Comparison of ENCODE assay signal across 8 cellular contexts in genomic region chr2:128091691-128092050, GRCh38. TPM values are rescaled to one million over a fixed set of nuclear protein-coding genes. Genes with fewer than 3 reads are reported as not detected.
DNase-seq lines count a peak whose midpoint lies in the region; TF ChIP-seq lines count a peak whose summit lies in the region.

No MANE protein-coding gene starts in this region.

- no peaks in the 10 kb centered on the region for H3K9me3 ChIP-seq in HEK293 (ENCODE audit: control insufficient read depth, insufficient read depth, low read depth, low read length)

- no peaks in the 10 kb centered on the region for H3K9me3 Mint-ChIP-seq in progenitor cell of endocrine pancreas (ENCODE audit: low read depth)

- peak overlapping the region; percentile 91 for H3K4me3 Mint-ChIP-seq in progenitor cell of endocrine pancreas (ENCODE audit: low read depth)

- H3K4me1 ChIP-seq in HEK293 (ENCODE audit: control insufficient read depth, insufficient read depth, low read length) = peaks cover 15% of the 10 kb centered on the region; the same call in 1 of the 2 replicates

- no peaks in the 10 kb centered on the region for H3K27me3 Mint-ChIP-seq in progenitor cell of endocrine pancreas

- TF ChIP-seq CTCF in AG10803 (conservative IDR thresholded peaks at IDR 0.05; ENCODE audit: low read length) (no peak), HEK293 (tag by site-specific recombination; IDR thresholded peaks at IDR 0.05) (no peak), WI38 (IDR thresholded peaks at IDR 0.05; ENCODE audit: low read depth, low read length) (no peak), fibroblast of villous mesenchyme (IDR thresholded peaks at IDR 0.05; ENCODE audit: insufficient read depth, low read depth, low read length) (no peak), progenitor cell of endocrine pancreas (IDR thresholded peaks at IDR 0.05; ENCODE audit: unreplicated experiment) (no peak)

- H3K36me3 ChIP-seq in HEK293 (ENCODE audit: control insufficient read depth in 2 of 2, insufficient read depth in 1 of 2, low read length in 2 of 2) = peaks cover 0 to 18% of the 10 kb centered on the region in 2 experiments; a peak in 1 of 3 replicates

- peak overlapping the region; percentile 99 for H3K4me3 ChIP-seq in AG10803 (ENCODE audit: low read length)
- H3K4me3 ChIP-seq in HEK293 (ENCODE audit: low read depth, low read length) = peak overlapping the region; percentile 93
- peak overlapping the region; percentile 99 for H3K4me3 ChIP-seq in WI38 (ENCODE audit: low read depth, low read length)
- H3K4me3 ChIP-seq in fibroblast of villous mesenchyme (ENCODE audit: low read depth, low read length) = peak overlapping the region; percentile 99

- peak overlapping the region; percentile 97 for H3K27ac Mint-ChIP-seq in progenitor cell of endocrine pancreas

- CTCF ChIA-PET in HEK293 (lab: Yijun Ruan, JAX) = interaction anchor here (0.6 to 1.5 kb wide), 4 partner anchors 10 to 42 kb away, joined by 3 to 5 read pairs (median 4); no protein-coding TSS in a partner anchor

- no peaks in the 10 kb centered on the region for H3K36me3 Mint-ChIP-seq in progenitor cell of endocrine pancreas (ENCODE audit: insufficient read depth)

- DNase-seq in AG10803 (ENCODE audit: low read depth) (peak; percentile 6), fibroblast of villous mesenchyme (ENCODE audit: low read depth) (peak; percentile 63), progenitor cell of endocrine pancreas (ENCODE audit: low spot score, unreplicated experiment) (no peak), D341Med (ENCODE audit: low spot score) (no peak), NCI-H82 treated with DMSO at 0.1 percent for 48 hours (lab: John Stamatoyannopoulos, UW; ENCODE audit: unreplicated experiment) (no peak), HT-29 (ENCODE audit: low spot score) (no peak)

- POLR2A ChIA-PET in HEK293 (lab: Yijun Ruan, JAX) = interaction anchor here (0.6 to 1.9 kb wide), 10 partner anchors 11 to 1797 kb away, joined by 3 to 14 read pairs (median 4); partner anchors contain the start of genes AMMECR1L and SAP130

- H3K4me1 Mint-ChIP-seq in progenitor cell of endocrine pancreas (ENCODE audit: low read depth) = peaks cover 11% of the 10 kb centered on the region

- peak overlapping the region; percentile 78 for H3K27ac ChIP-seq in HEK293 (ENCODE audit: extremely low read depth, low read depth, low read length)

TF ChIP-seq in HEK293, 187 proteins besides CTCF, POLR2A, EP300 and RAD21:
- TF ChIP-seq PRDM10 (tag by site-specific recombination; IDR thresholded peaks at IDR 0.05) (peak; percentile 21; the same call in 1 of the 2 replicates), ZNF341 (tag by site-specific recombination; IDR thresholded peaks at IDR 0.05; ENCODE audit: low read depth) (no peak)

RNA-seq across cellular contexts. Expression of gene UGGT1, which starts 0.7 kb away (rescaled TPM):
- total RNA-seq in fibroblast of villous mesenchyme (64.1 and 75.1 TPM in 2 replicates), progenitor cell of endocrine pancreas (53.0 and 60.3 TPM in 2 replicates)
- 25.1 and 27.0 TPM in 2 replicates for total RNA-seq in HT-29 (2014; rRNA removed; shearing (Covaris generic))

Comparison
In these comparisons a context has a peak if more than half of its experiments do, and no peak if none do; other contexts are left out.
1. DNase-seq: peak in AG10803 (single experiment) and fibroblast of villous mesenchyme (single experiment); none in progenitor cell of endocrine pancreas (single experiment), D341Med (single experiment), NCI-H82 treated with DMSO at 0.1 percent for 48 hours (single experiment) and HT-29 (single experiment).
2. Peak in every context shown above with its lines, with median percentiles within 50 percentile points of each other: H3K4me3 ChIP-seq.